ENCODE assay signal across 25 cellular contexts in genomic region chr3:15673536-15673935, GRCh38.
DNase-seq lines count a peak whose midpoint lies in the region; ATAC-seq and TF ChIP-seq lines count a peak whose summit lies in the region.
"Had no signal": no experiment of that assay in that cellular context is flagged by ENCODE, and none has a peak within 500 bp of the region (broad histone marks: within the 10 kb centered on the region; RNA-seq: fewer than 3 reads in every experiment).

No MANE protein-coding gene starts in this region.

- ATAC-seq in Panc1, result no peak
- ATAC-seq in gastrocnemius medialis, result peak; percentile 95 to 96
- no peak for ATAC-seq in T-helper 17 cell
- ATAC-seq in HG03280 (IDR thresholded peaks at IDR 0.05; ENCODE audit: unreplicated experiment), result no peak
- no peak for ATAC-seq in GM18868 (IDR thresholded peaks at IDR 0.05; ENCODE audit: unreplicated experiment)
- ATAC-seq: A549, GM12878, GM23338 had no signal

- H3K36me3 ChIP-seq in Panc1 (ENCODE audit: control insufficient read depth, insufficient read depth, low read length) (peaks cover 35% of the 10 kb centered on the region), gastrocnemius medialis (peaks cover 0 to 54% of the 10 kb centered on the region in 2 donors)
- H3K36me3 ChIP-seq: BE2C had no signal

- H3K4me3 ChIP-seq in Panc1 (ENCODE audit: low read depth in 2 of 2, low read length in 2 of 2) (no peak overlapping the region), gastrocnemius medialis (no peak overlapping the region)
- H3K4me3 ChIP-seq: A549; BLaER1 treated with 17β-estradiol and CSF1 and Interleukin-3, amounts not matched to agents 10 nM and 100 nM; GM12878; GM23338; HAP-1 had no signal

- peak in 1 of 2 donors; percentile 22 for TF ChIP-seq POLR2A in gastrocnemius medialis (IDR thresholded peaks at IDR 0.05)

- no peaks in the 10 kb centered on the region; the same call in 1 of the 2 replicates for H3K4me1 ChIP-seq in Panc1 (ENCODE audit: control insufficient read depth, insufficient read depth, low read length)
- peaks cover 12 to 31% of the 10 kb centered on the region in 2 donors for H3K4me1 ChIP-seq in gastrocnemius medialis
- H3K4me1 ChIP-seq: A549; BE2C; BLaER1 treated with 17β-estradiol and CSF1 and Interleukin-3, amounts not matched to agents 10 nM and 100 nM had no signal

- H3K9me3 ChIP-seq in Panc1 (ENCODE audit: control insufficient read depth, insufficient read depth, low read depth, low read length) (no peaks in the 10 kb centered on the region), gastrocnemius medialis (no peaks in the 10 kb centered on the region), T-helper 17 cell (ENCODE audit: control insufficient read depth, low read length, poor library complexity, severe bottlenecking) (no peaks in the 10 kb centered on the region)
- H3K9me3 ChIP-seq: A549; BE2C; BLaER1 treated with 17β-estradiol and CSF1 and Interleukin-3, amounts not matched to agents 10 nM and 100 nM; HAP-1 had no signal

- H3K27me3 ChIP-seq in Panc1 (ENCODE audit: control insufficient read depth, insufficient read depth, low read length), result no peaks in the 10 kb centered on the region
- no peaks in the 10 kb centered on the region for H3K27me3 ChIP-seq in gastrocnemius medialis
- H3K27me3 ChIP-seq: BE2C; BLaER1 treated with 17β-estradiol and CSF1 and Interleukin-3, amounts not matched to agents 10 nM and 100 nM had no signal

- H3K27ac Mint-ChIP-seq in T-helper 17 cell, result no peak overlapping the region
- H3K27ac Mint-ChIP-seq: CD4-positive, alpha-beta T cell; CD8-positive, alpha-beta memory T cell; GM23338; HFFc6 had no signal

- intact Hi-C loops in Panc1 (cut with micrococcal nuclease; ENCODE audit: unreplicated experiment) (no loop called here), gastrocnemius medialis (cut with DNase I; ENCODE audit: low total_unique reads) (no loop called here)

- H3K27ac ChIP-seq in 22Rv1, result peak overlapping the region; percentile 86
- peak overlapping the region; percentile 48; the same call in 1 of the 2 replicates for H3K27ac ChIP-seq in Panc1 (ENCODE audit: low read length)
- peak overlapping the region; percentile 67 to 91 (median 82) for H3K27ac ChIP-seq in gastrocnemius medialis
- H3K27ac ChIP-seq: A549; BLaER1 treated with 17β-estradiol and CSF1 and Interleukin-3, amounts not matched to agents 10 nM and 100 nM had no signal

- no peak overlapping the region for H3K4me3 Mint-ChIP-seq in T-helper 17 cell
- H3K4me3 Mint-ChIP-seq: CD14-positive monocyte; CD4-positive, alpha-beta T cell; CD8-positive, alpha-beta memory T cell; GM23338; HFFc6 had no signal

- no peaks in the 10 kb centered on the region for H3K27me3 Mint-ChIP-seq in T-helper 17 cell
- H3K27me3 Mint-ChIP-seq: CD4-positive, alpha-beta T cell; CD8-positive, alpha-beta memory T cell had no signal

- BruUV-seq in Panc1 (replicated peaks; lab: Mats Ljungman, UMichigan), result no TSS peak

- in situ Hi-C loops in Panc1 (cut with HindIII; ENCODE audit: low pct_unique_long_range_greater_than_20kb, low sequenced_read_pairs), result no loop called here
- in situ Hi-C loops in gastrocnemius medialis (cut with MboI; ENCODE audit: low sequenced_read_pairs in 4 of 4), result no loop called here

- H3K36me3 Mint-ChIP-seq in T-helper 17 cell (ENCODE audit: low read depth), result peaks cover 10% of the 10 kb centered on the region

- POLR2A ChIA-PET in Panc1 (lab: Charles Lee), result no interaction called here

- peaks cover 2% of the 10 kb centered on the region for H3K4me1 Mint-ChIP-seq in T-helper 17 cell
- H3K4me1 Mint-ChIP-seq: CD14-positive monocyte had no signal

- TF ChIP-seq CTCF in 22Rv1 (IDR thresholded peaks at IDR 0.05) (no peak), Panc1 (IDR thresholded peaks at IDR 0.05) (no peak), gastrocnemius medialis (IDR thresholded peaks at IDR 0.05 in 4 of 5, conservative IDR thresholded peaks at IDR 0.05 in 1 of 5) (no peak)

- no peak for DNase-seq in Panc1 (ENCODE audit: low read depth, low spot score)
- DNase-seq in myocyte (ENCODE audit: low read depth), result peak; percentile 23
- DNase-seq in gastrocnemius medialis, result no peak
- no peak for DNase-seq in SK-N-DZ (ENCODE audit: low spot score)
- no peak for DNase-seq in T-helper 17 cell
- DNase-seq: 8988T; ACHN; AML-193; BE2C; CD4-positive, alpha-beta T cell; CD8-positive, alpha-beta memory T cell; DMS 273 treated with DMSO at 0.1 percent for 48 hours; DMS79; EL; GDM1; HFFc6 had no signal

- CTCF ChIA-PET in Panc1 (lab: Charles Lee), result no interaction called here

Comparison
In these comparisons a context has a peak if more than half of its experiments do, and no peak if none do; other contexts are left out.
1. ATAC-seq: peak in gastrocnemius medialis (2 of 2); none in Panc1 (single experiment), T-helper 17 cell (single experiment), HG03280 (single experiment) and GM18868 (single experiment).
2. Peak in every context shown above with its lines, with median percentiles within 50 percentile points of each other: H3K27ac ChIP-seq.